Comparison of ENCODE assay signal across 1 cellular context in genomic region chr15:68228971-68229385, GRCh38.
TF ChIP-seq lines count a peak whose summit lies in the region.

No MANE protein-coding gene starts in this region.

TF ChIP-seq in HepG2, 621 proteins besides CTCF, POLR2A, EP300 and RAD21:
- TF ChIP-seq KMT2A (CRISPR knock-in tag; IDR thresholded peaks at IDR 0.05) (peak; percentile 27; the same call in 1 of the 2 replicates), ZNF746 (CRISPR knock-in tag; IDR thresholded peaks at IDR 0.05) (0 out of 2 replicates have a peak, but pooled peaks have one; percentile 11), PITX1 (CRISPR knock-in tag; IDR thresholded peaks at IDR 0.05) (no peak; the same call in 1 of the 2 replicates), TBX2 (CRISPR knock-in tag; IDR thresholded peaks at IDR 0.05; ENCODE audit: borderline replicate concordance) (0 out of 2 replicates have a peak, but pooled peaks have one; percentile 10), ZNF501 (CRISPR knock-in tag; IDR thresholded peaks at IDR 0.05) (peak; percentile 70; the same call in 1 of the 2 replicates), FOXC1 (CRISPR knock-in tag; IDR thresholded peaks at IDR 0.05; ENCODE audit: borderline replicate concordance) (no peak; the same call in 1 of the 2 replicates), ARID3A (IDR thresholded peaks at IDR 0.05; ENCODE audit: low read depth, low read length) (no peak), KAT2B (IDR thresholded peaks at IDR 0.05; ENCODE audit: borderline replicate concordance, low read depth, low read length) (no peak), ZNF652 (CRISPR knock-in tag; IDR thresholded peaks at IDR 0.05; ENCODE audit: borderline replicate concordance, low read depth) (no peak), MTA1 (CRISPR knock-in tag; IDR thresholded peaks at IDR 0.05; ENCODE audit: borderline replicate concordance) (0 out of 2 replicates have a peak, but pooled peaks have one; percentile 49), ONECUT2 (CRISPR knock-in tag; IDR thresholded peaks at IDR 0.05) (no peak), ZBTB14 (CRISPR knock-in tag; IDR thresholded peaks at IDR 0.05) (no peak), LBX2 (CRISPR knock-in tag; IDR thresholded peaks at IDR 0.05; ENCODE audit: borderline replicate concordance) (no peak), ZNF816 (CRISPR knock-in tag; IDR thresholded peaks at IDR 0.05; ENCODE audit: borderline replicate concordance) (0 out of 2 replicates have a peak, but pooled peaks have one; percentile 52), ZNF572 (CRISPR knock-in tag; IDR thresholded peaks at IDR 0.05) (0 out of 2 replicates have a peak, but pooled peaks have one; percentile 29), NFE2L2 (IDR thresholded peaks at IDR 0.05; ENCODE audit: low read length) (no peak), SP2 (CRISPR knock-in tag; IDR thresholded peaks at IDR 0.05) (peak; percentile 46; the same call in 1 of the 2 replicates), ARID2 (CRISPR knock-in tag; IDR thresholded peaks at IDR 0.05; ENCODE audit: borderline replicate concordance) (peak; percentile 77; the same call in 1 of the 2 replicates), ZBTB7B (CRISPR knock-in tag; IDR thresholded peaks at IDR 0.05) (0 out of 2 replicates have a peak, but pooled peaks have one; percentile 21), ZNF639 (CRISPR knock-in tag; conservative IDR thresholded peaks at IDR 0.05) (0 out of 2 replicates have a peak, but pooled peaks have one; percentile 39), ATF7 (IDR thresholded peaks at IDR 0.05) (no peak), ATF7 (CRISPR knock-in tag; IDR thresholded peaks at IDR 0.05) (peak; percentile 30; the same call in 1 of the 2 replicates), CHD2 (IDR thresholded peaks at IDR 0.05; ENCODE audit: low read depth, low read length) (no peak), HMG20B (CRISPR knock-in tag; conservative IDR thresholded peaks at IDR 0.05) (no peak), AGO2 (optimal IDR thresholded peaks at IDR 0.05; ENCODE audit: low read depth, low read length) (peak; percentile 36), SETDB1 (CRISPR knock-in tag; IDR thresholded peaks at IDR 0.05; ENCODE audit: borderline replicate concordance) (no peak), ZNF18 (CRISPR knock-in tag; IDR thresholded peaks at IDR 0.05; ENCODE audit: insufficient replicate concordance) (no peak), CREBL2 (CRISPR knock-in tag; IDR thresholded peaks at IDR 0.05; ENCODE audit: borderline replicate concordance) (no peak), ZNF292 (CRISPR knock-in tag; IDR thresholded peaks at IDR 0.05; ENCODE audit: borderline replicate concordance, low read depth) (0 out of 2 replicates have a peak, but pooled peaks have one; percentile 10), ZNF550 (CRISPR knock-in tag; IDR thresholded peaks at IDR 0.05; ENCODE audit: borderline replicate concordance) (0 out of 2 replicates have a peak, but pooled peaks have one; percentile 56), ZNF782 (CRISPR knock-in tag; IDR thresholded peaks at IDR 0.05; ENCODE audit: borderline replicate concordance) (no peak), ZNF703 (CRISPR knock-in tag; IDR thresholded peaks at IDR 0.05; ENCODE audit: borderline replicate concordance) (peak; percentile 10; the same call in 1 of the 2 replicates), ZNF878 (CRISPR knock-in tag; IDR thresholded peaks at IDR 0.05) (0 out of 2 replicates have a peak, but pooled peaks have one; percentile 26), ZNF33A (CRISPR knock-in tag; IDR thresholded peaks at IDR 0.05; ENCODE audit: borderline replicate concordance) (no peak), USF2 (IDR thresholded peaks at IDR 0.05; ENCODE audit: low read depth, low read length) (no peak), USF2 (CRISPR knock-in tag; IDR thresholded peaks at IDR 0.05; ENCODE audit: borderline replicate concordance) (peak; percentile 15; the same call in 1 of the 2 replicates), ZNF207 (IDR thresholded peaks at IDR 0.05; ENCODE audit: borderline replicate concordance) (no peak), U2AF1 (optimal IDR thresholded peaks at IDR 0.05; ENCODE audit: low read depth, low read length) (peak; percentile 9), ZNF83 (CRISPR knock-in tag; IDR thresholded peaks at IDR 0.05; ENCODE audit: borderline replicate concordance) (peak; percentile 77; the same call in 1 of the 2 replicates), UBTF (CRISPR knock-in tag; IDR thresholded peaks at IDR 0.05) (0 out of 2 replicates have a peak, but pooled peaks have one; percentile 13), SIN3B (IDR thresholded peaks at IDR 0.05; ENCODE audit: low read length) (no peak), HMGXB4 (CRISPR knock-in tag; IDR thresholded peaks at IDR 0.05; ENCODE audit: borderline replicate concordance in 1 of 2, low read depth in 1 of 2) (no peak), ZNF230 (CRISPR knock-in tag; IDR thresholded peaks at IDR 0.05) (0 out of 2 replicates have a peak, but pooled peaks have one; percentile 79), ZNF672 (CRISPR knock-in tag; IDR thresholded peaks at IDR 0.05) (0 out of 2 replicates have a peak, but pooled peaks have one; percentile 16), FLYWCH1 (CRISPR knock-in tag; IDR thresholded peaks at IDR 0.05) (no peak)
